ENCODE assay signal across 18 cellular contexts in the genomic region with DNA sequence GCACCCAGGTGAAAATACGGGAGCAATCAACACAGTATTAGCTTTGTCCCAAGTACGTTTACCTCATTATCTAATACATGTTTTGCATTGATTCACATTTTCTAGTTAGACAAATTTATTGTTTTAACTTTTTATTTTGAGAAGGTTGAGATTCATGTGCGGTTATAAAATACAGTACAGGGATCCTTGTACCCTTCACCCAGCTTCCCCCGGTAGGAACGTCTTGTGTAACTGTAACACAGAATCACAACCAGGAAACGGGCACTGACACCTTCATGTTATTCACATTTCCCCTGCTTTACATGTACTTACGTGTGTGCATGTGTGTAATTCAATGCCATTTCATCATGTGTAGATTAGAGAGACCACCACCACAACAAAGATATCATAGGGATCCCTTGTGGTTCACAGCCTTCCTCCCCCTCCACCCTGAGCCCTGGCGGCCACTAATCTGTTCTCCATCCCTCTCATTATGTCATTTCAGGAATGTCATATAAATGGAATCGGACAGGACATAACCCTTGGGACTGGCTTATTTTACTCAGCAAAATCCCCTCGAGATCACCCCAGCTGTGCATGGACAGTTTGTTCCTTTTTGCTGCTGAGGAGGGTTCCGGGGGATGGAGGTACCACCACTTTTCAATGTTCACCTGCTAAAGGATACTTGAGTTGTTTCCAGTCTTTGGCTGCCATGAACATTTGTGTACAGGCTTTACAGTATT. TPM values are rescaled to one million over a fixed set of nuclear protein-coding genes. Genes with fewer than 3 reads are reported as not detected.
A peak's percentile ranks its signal among the peaks of the same experiment; 100 is the strongest.
DNase-seq lines count a peak whose midpoint lies in the region; ATAC-seq and TF ChIP-seq lines count a peak whose summit lies in the region.
"Had no signal": no experiment of that assay in that cellular context is flagged by ENCODE, and none has a peak within 500 bp of the region (broad histone marks: within the 10 kb centered on the region; RNA-seq: fewer than 3 reads in every experiment).

No MANE protein-coding gene starts in this region.

- H3K4me1 ChIP-seq in heart right ventricle: peaks cover 0 to 20% (median 9%) of the 10 kb centered on the region in 9 donors

- ATAC-seq in heart right ventricle: peak in 7 of 8 donors; percentile 43 to 82 (median 76)
- ATAC-seq in HG02759 (IDR thresholded peaks at IDR 0.05; ENCODE audit: unreplicated experiment): no peak
- ATAC-seq in GM19395 (IDR thresholded peaks at IDR 0.05; ENCODE audit: unreplicated experiment): no peak
- ATAC-seq: GM12878, HCT116 had no signal

- H3K4me3 Mint-ChIP-seq in activated CD4-positive, alpha-beta T cell treated with anti-CD3 and anti-CD28 coated beads, Interleukin-2, amount 10 ng/mL, durations not matched to agents 24 days and 14 days: no peak overlapping the region
- no peak overlapping the region for H3K4me3 Mint-ChIP-seq in activated CD4-positive, alpha-beta T cell treated with anti-CD3 and anti-CD28 coated beads, Interleukin-2, amount 10 ng/mL, durations not matched to agents 7 days and 5 days
- H3K4me3 Mint-ChIP-seq in glutamatergic neuron (ENCODE audit: unreplicated experiment): no peak overlapping the region
- H3K4me3 Mint-ChIP-seq: CD4-positive, alpha-beta memory T cell had no signal

- no peaks in the 10 kb centered on the region for H3K27me3 ChIP-seq in heart right ventricle

- TF ChIP-seq CTCF in heart right ventricle (IDR thresholded peaks at IDR 0.05) (no peak), glutamatergic neuron (IDR thresholded peaks at IDR 0.05; ENCODE audit: partially characterized antibody, unreplicated experiment) (no peak)

- no peak overlapping the region for H3K27ac ChIP-seq in heart right ventricle
- H3K27ac ChIP-seq: 22Rv1, GM23248 had no signal

- H3K9me3 Mint-ChIP-seq in activated CD4-positive, alpha-beta T cell treated with anti-CD3 and anti-CD28 coated beads, Interleukin-2, amount 10 ng/mL, durations not matched to agents 24 days and 14 days: peaks cover 3% of the 10 kb centered on the region
- H3K9me3 Mint-ChIP-seq in activated CD4-positive, alpha-beta T cell treated with anti-CD3 and anti-CD28 coated beads, Interleukin-2, amount 10 ng/mL, durations not matched to agents 7 days and 5 days: peaks cover 2% of the 10 kb centered on the region
- no peaks in the 10 kb centered on the region for H3K9me3 Mint-ChIP-seq in glutamatergic neuron (ENCODE audit: unreplicated experiment)

- no peaks in the 10 kb centered on the region for H3K9me3 ChIP-seq in heart right ventricle

- no peaks in the 10 kb centered on the region for H3K4me1 Mint-ChIP-seq in activated CD4-positive, alpha-beta T cell treated with anti-CD3 and anti-CD28 coated beads, Interleukin-2, amount 10 ng/mL, durations not matched to agents 24 days and 14 days
- H3K4me1 Mint-ChIP-seq in activated CD4-positive, alpha-beta T cell treated with anti-CD3 and anti-CD28 coated beads, Interleukin-2, amount 10 ng/mL, durations not matched to agents 7 days and 5 days: no peaks in the 10 kb centered on the region
- peaks cover 7% of the 10 kb centered on the region for H3K4me1 Mint-ChIP-seq in glutamatergic neuron (ENCODE audit: low read depth, unreplicated experiment)
- H3K4me1 Mint-ChIP-seq: CD4-positive, alpha-beta memory T cell had no signal

- H3K4me3 ChIP-seq in heart right ventricle: no peak overlapping the region
- H3K4me3 ChIP-seq: GM12878, GM23248 had no signal

- POLR2A ChIA-PET in activated CD4-positive, alpha-beta T cell treated with anti-CD3 and anti-CD28 coated beads, Interleukin-2, amount 10 ng/mL, durations not matched to agents 7 days and 5 days (lab: Charles Lee): no interaction called here

- no peak overlapping the region for H3K27ac Mint-ChIP-seq in activated CD4-positive, alpha-beta T cell treated with anti-CD3 and anti-CD28 coated beads, Interleukin-2, amount 10 ng/mL, durations not matched to agents 24 days and 14 days
- H3K27ac Mint-ChIP-seq in activated CD4-positive, alpha-beta T cell treated with anti-CD3 and anti-CD28 coated beads, Interleukin-2, amount 10 ng/mL, durations not matched to agents 7 days and 5 days: no peak overlapping the region
- peak overlapping the region; percentile 28 for H3K27ac Mint-ChIP-seq in glutamatergic neuron (ENCODE audit: unreplicated experiment)
- H3K27ac Mint-ChIP-seq: CD4-positive, alpha-beta memory T cell had no signal

- CTCF ChIA-PET in activated CD4-positive, alpha-beta T cell treated with anti-CD3 and anti-CD28 coated beads, Interleukin-2, amount 10 ng/mL, durations not matched to agents 7 days and 5 days (lab: Charles Lee): interaction anchor here (0.5 kb wide), 1 partner anchor 292 kb away, joined by 3 read pairs; no protein-coding TSS in a partner anchor

- H3K36me3 ChIP-seq in heart right ventricle: no peaks in the 10 kb centered on the region

- 68 to 79% methylated on average over 11 of the region's 11 CpGs for WGBS in heart right ventricle, 2 donors

- peaks cover 9% of the 10 kb centered on the region for H3K27me3 Mint-ChIP-seq in activated CD4-positive, alpha-beta T cell treated with anti-CD3 and anti-CD28 coated beads, Interleukin-2, amount 10 ng/mL, durations not matched to agents 24 days and 14 days
- peaks cover 11% of the 10 kb centered on the region for H3K27me3 Mint-ChIP-seq in activated CD4-positive, alpha-beta T cell treated with anti-CD3 and anti-CD28 coated beads, Interleukin-2, amount 10 ng/mL, durations not matched to agents 7 days and 5 days
- H3K27me3 Mint-ChIP-seq in glutamatergic neuron (ENCODE audit: unreplicated experiment): peaks cover 2% of the 10 kb centered on the region

- intact Hi-C loops in activated CD4-positive, alpha-beta T cell treated with anti-CD3 and anti-CD28 coated beads, Interleukin-2, amount 10 ng/mL, durations not matched to agents 24 days and 14 days (cut with micrococcal nuclease): no loop called here
- intact Hi-C loops in heart right ventricle (cut with DNase I) (no loop called here), cardiac septum (cut with DNase I) (no loop called here)

- H3K36me3 Mint-ChIP-seq in activated CD4-positive, alpha-beta T cell treated with anti-CD3 and anti-CD28 coated beads, Interleukin-2, amount 10 ng/mL, durations not matched to agents 24 days and 14 days (ENCODE audit: low read depth): no peaks in the 10 kb centered on the region
- H3K36me3 Mint-ChIP-seq in activated CD4-positive, alpha-beta T cell treated with anti-CD3 and anti-CD28 coated beads, Interleukin-2, amount 10 ng/mL, durations not matched to agents 7 days and 5 days (ENCODE audit: low read depth): no peaks in the 10 kb centered on the region
- peaks cover 4% of the 10 kb centered on the region for H3K36me3 Mint-ChIP-seq in glutamatergic neuron (ENCODE audit: unreplicated experiment)
- H3K36me3 Mint-ChIP-seq: CD4-positive, alpha-beta memory T cell had no signal

- DNase-seq in activated CD4-positive, alpha-beta T cell treated with anti-CD3 and anti-CD28 coated beads, Interleukin-2, amount 10 ng/mL, durations not matched to agents 24 days and 14 days: peak; percentile 48
- no peak for DNase-seq in activated CD4-positive, alpha-beta T cell treated with anti-CD3 and anti-CD28 coated beads, Interleukin-2, amount 10 ng/mL, durations not matched to agents 7 days and 5 days
- DNase-seq in heart right ventricle (no peak), cardiac septum (ENCODE audit: low spot score) (no peak), glutamatergic neuron (no peak), NCI-H1436 (lab: John Stamatoyannopoulos, UW) (no peak)
- DNase-seq: AML-193; C1 segment of cervical spinal cord; CD4-positive, alpha-beta memory T cell; DMS79; GM23248 had no signal

RNA-seq across cellular contexts. Expression of a gene that starts 46.5 kb away (rescaled TPM):
- not detected in 2 replicates for total RNA-seq in activated CD4-positive, alpha-beta T cell treated with anti-CD3 and anti-CD28 coated beads, Interleukin-2, amount 10 ng/mL, durations not matched to agents 24 days and 14 days
- total RNA-seq in activated CD4-positive, alpha-beta T cell treated with anti-CD3 and anti-CD28 coated beads, Interleukin-2, amount 10 ng/mL, durations not matched to agents 7 days and 5 days: not detected
- total RNA-seq in heart right ventricle (100 to 1,000 TPM in 9 of 10 donors, 10 to 100 TPM in 1; 56.0 to 225 (median 180) TPM), cardiac septum (163 TPM), glutamatergic neuron (ENCODE audit: unreplicated experiment) (0.12 TPM)
- polyA plus RNA-seq in heart right ventricle: 10 to 100 TPM in 1 of 2 donors, 1 to 10 TPM in 1; 3.6 to 23.0 TPM
- total RNA-seq: A673; CD4-positive, alpha-beta memory T cell; G401; GM12878; GM23248 had no signal
- polyA plus RNA-seq: CD4-positive, alpha-beta memory T cell; GM12878; GM23248 had no signal

Comparison
In these comparisons a context has a peak if more than half of its experiments do, and no peak if none do; other contexts are left out.
1. ATAC-seq: peak in heart right ventricle (7 of 8); none in HG02759 (single experiment) and GM19395 (single experiment).
2. RNA of a gene that starts 46.5 kb away (total RNA-seq): 56.0 to 225 TPM in heart right ventricle and 163 TPM in cardiac septum (single experiment); 0.12 TPM in glutamatergic neuron (single experiment), not detected in activated CD4-positive, alpha-beta T cell treated with anti-CD3 and anti-CD28 coated beads, Interleukin-2, amount 10 ng/mL, durations not matched to agents 24 days and 14 days and not detected in activated CD4-positive, alpha-beta T cell treated with anti-CD3 and anti-CD28 coated beads, Interleukin-2, amount 10 ng/mL, durations not matched to agents 7 days and 5 days; every median in the first group is over 10 times any median in the second.